Comparison of ENCODE assay signal across 1 cellular context in genomic region chr17:76014925-76015261, GRCh38.
TF ChIP-seq lines count a peak whose summit lies in the region.

No MANE protein-coding gene starts in this region.

TF ChIP-seq in GM23338, 12 proteins besides CTCF, POLR2A, EP300 and RAD21 (continued from another document):
- TF ChIP-seq ETS1 (IDR thresholded peaks at IDR 0.05) (no peak), ZNF462 (CRISPR knock-in tag; IDR thresholded peaks at IDR 0.05) (no peak), STAT1 (IDR thresholded peaks at IDR 0.05; ENCODE audit: unreplicated experiment) (no peak), EZH2 (IDR thresholded peaks at IDR 0.05; ENCODE audit: low read depth, unreplicated experiment) (no peak), POLR2AphosphoS5 (IDR thresholded peaks at IDR 0.05; ENCODE audit: low read depth) (no peak), EZH2phosphoT487 (IDR thresholded peaks at IDR 0.05; ENCODE audit: unreplicated experiment) (no peak), ZNF331 (CRISPR knock-in tag; IDR thresholded peaks at IDR 0.05; ENCODE audit: low read depth) (no peak), REST (IDR thresholded peaks at IDR 0.05; ENCODE audit: unreplicated experiment) (no peak), JUNB (IDR thresholded peaks at IDR 0.05; ENCODE audit: unreplicated experiment) (no peak), CREB1 (CRISPR knock-in tag; IDR thresholded peaks at IDR 0.05; ENCODE audit: low read depth) (no peak)
